In the genomic region with DNA sequence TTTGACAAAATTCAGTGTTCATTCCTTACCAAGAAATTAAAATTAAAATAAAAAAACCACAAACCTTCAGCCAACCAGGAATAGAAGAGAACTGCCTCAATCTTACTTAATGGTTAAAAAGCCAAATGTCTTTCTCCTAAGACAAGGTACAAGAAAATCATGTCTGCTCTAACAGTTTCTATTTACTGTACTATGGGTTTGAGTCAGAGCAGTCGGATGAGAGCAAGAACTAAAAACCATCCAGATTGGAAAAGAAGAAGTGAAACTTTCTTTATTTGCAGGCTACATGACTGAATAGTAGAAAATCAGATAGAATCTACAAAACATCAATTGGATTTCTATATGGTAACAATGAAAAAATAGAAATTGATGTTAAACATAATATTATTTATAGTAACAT, we compare ENCODE assay signal across 12 cellular contexts.
DNase-seq lines count a peak whose midpoint lies in the region; ATAC-seq, FAIRE-seq and TF ChIP-seq lines count a peak whose summit lies in the region.
"Had no signal": no experiment of that assay in that cellular context is flagged by ENCODE, and none has a peak within 500 bp of the region (broad histone marks: within the 10 kb centered on the region; RNA-seq: fewer than 3 reads in every experiment).

No MANE protein-coding gene starts in this region.

- CTCF ChIA-PET in A673 (lab: Charles Lee): no interaction called here

- POLR2A ChIA-PET in A673 (lab: Charles Lee; ENCODE audit: low non-redundant PET): interaction anchor here (0.7 kb wide), 1 partner anchor 115 kb away, joined by 5 read pairs; no protein-coding TSS in a partner anchor

- H3K4me3 ChIP-seq in A673 (ENCODE audit: low read depth, low read length, poor library complexity, severe bottlenecking): no peak overlapping the region

- H3K4me1 ChIP-seq in A673 (ENCODE audit: insufficient read depth, low read length, poor library complexity, severe bottlenecking): no peaks in the 10 kb centered on the region

- no peaks in the 10 kb centered on the region for H3K36me3 ChIP-seq in A673 (ENCODE audit: insufficient read depth, low read length, poor library complexity, severe bottlenecking)

- TF ChIP-seq POLR2A in GM12891 (IDR thresholded peaks at IDR 0.05; ENCODE audit: low read depth, low read length): no peak

- BruUV-seq in A673 (replicated peaks; lab: Mats Ljungman, UMichigan): no TSS peak

- no peaks in the 10 kb centered on the region for H3K27me3 ChIP-seq in A673 (replicated peaks; ENCODE audit: insufficient read depth, low read depth, low read length, poor library complexity)

- no peaks in the 10 kb centered on the region for H3K9me3 ChIP-seq in A673 (ENCODE audit: low read depth, low read length, poor library complexity, severe bottlenecking)

- peak; percentile 83 for ATAC-seq in GM19467 (IDR thresholded peaks at IDR 0.05; ENCODE audit: unreplicated experiment)
- peak; percentile 70 for ATAC-seq in HG02885 (IDR thresholded peaks at IDR 0.05; ENCODE audit: poor library complexity, unreplicated experiment)
- peak; percentile 59 for ATAC-seq in HG03521 (IDR thresholded peaks at IDR 0.05; ENCODE audit: unreplicated experiment)
- no peak for ATAC-seq in GM19455 (IDR thresholded peaks at IDR 0.05; ENCODE audit: unreplicated experiment)
- ATAC-seq in sciatic nerve: no peak
- ATAC-seq: T-cell had no signal

- peak; percentile 71 for FAIRE-seq in GM12891 (lab: Jason Lieb, UNC)
- no peak for FAIRE-seq in D721Med (lab: Jason Lieb, UNC)

- H3K27ac ChIP-seq in A673 (ENCODE audit: low read depth, low read length, poor library complexity, severe bottlenecking): no peak overlapping the region

- TF ChIP-seq CTCF in D721Med (IDR thresholded peaks at IDR 0.05; ENCODE audit: insufficient read depth, missing control alignments): no peak
- no peak for TF ChIP-seq CTCF in A673 (conservative IDR thresholded peaks at IDR 0.05; ENCODE audit: low read depth, low read length)

- DNase-seq in GM12891 (ENCODE audit: insufficient read length, low spot score) (no peak), sciatic nerve (ENCODE audit: low spot score) (no peak), D721Med (ENCODE audit: insufficient read length, low spot score) (no peak), A673 (ENCODE audit: low spot score) (no peak)
- DNase-seq: activated CD4-positive, alpha-beta T cell treated with anti-CD3 and anti-CD28 coated beads, Interleukin-2, amount 50 U/mL, for 48 hours; activated naive CD4-positive, alpha-beta T cell treated with anti-CD3 and anti-CD28 coated beads for 36 hours; NCI-H82; T-cell had no signal

- intact Hi-C loops in sciatic nerve (cut with DNase I): no loop called here
- intact Hi-C loops in A673 (cut with micrococcal nuclease; ENCODE audit: unreplicated experiment): no loop called here

TF ChIP-seq in GM12891, 5 proteins besides CTCF, POLR2A, EP300 and RAD21:
- TF ChIP-seq POU2F2 (IDR thresholded peaks at IDR 0.05; ENCODE audit: low read depth, low read length) (no peak), POLR2AphosphoS5 (IDR thresholded peaks at IDR 0.05; ENCODE audit: low read depth, low read length) (no peak), SPI1 (IDR thresholded peaks at IDR 0.05; ENCODE audit: low read depth, low read length) (peak; percentile 97), TAF1 (IDR thresholded peaks at IDR 0.05; ENCODE audit: low read depth, low read length) (no peak)

Comparison
In these comparisons a context has a peak if more than half of its experiments do, and no peak if none do; other contexts are left out.
1. ATAC-seq: peak in GM19467 (single experiment), HG02885 (single experiment) and HG03521 (single experiment); none in GM19455 (single experiment) and sciatic nerve (single experiment).